In genomic region chr1:23801876-23802275, GRCh38 we compare ENCODE assay signal across 14 cellular contexts. TPM values are rescaled to one million over a fixed set of nuclear protein-coding genes. Genes with fewer than 3 reads are reported as not detected.
A peak's percentile ranks its signal among the peaks of the same experiment; 100 is the strongest.
DNase-seq lines count a peak whose midpoint lies in the region; ATAC-seq, FAIRE-seq and TF ChIP-seq lines count a peak whose summit lies in the region.
"Had no signal": no experiment of that assay in that cellular context is flagged by ENCODE, and none has a peak within 500 bp of the region (broad histone marks: within the 10 kb centered on the region; RNA-seq: fewer than 3 reads in every experiment).

No MANE protein-coding gene starts in this region.

- peaks cover 5% of the 10 kb centered on the region; the same call in 1 of the 2 replicates for H4K20me1 ChIP-seq in HepG2 (ENCODE audit: insufficient read depth, low read length)

- H3K27ac ChIP-seq in VCaP (peak overlapping the region; percentile 82), HepG2 (ENCODE audit: extremely low read length, insufficient read depth, low read length) (peak overlapping the region; percentile 95)

- no peak for TF ChIP-seq POLR2A in HepG2 (IDR thresholded peaks at IDR 0.05; ENCODE audit: insufficient read depth in 1 of 2, low read depth in 2 of 2, low read length in 2 of 2)

- peak overlapping the region; percentile 97 for H3K4me2 ChIP-seq in HepG2 (ENCODE audit: low read depth, low read length)

- no peak for DNase-seq in activated CD4-positive, alpha-beta T cell treated with anti-CD3 and anti-CD28 coated beads for 36 hours
- DNase-seq in activated CD4-positive, alpha-beta T cell treated with anti-CD3 and anti-CD28 coated beads for 4 hours: no peak
- DNase-seq in HepG2 (ENCODE audit: low spot score): no peak
- DNase-seq in stimulated activated naive CD8-positive, alpha-beta T cell treated with anti-CD3 and anti-CD28 coated beads, Interleukin-15, amount 100 ng/mL, for 72 hours: no peak
- no peak for DNase-seq in NAMALWA (ENCODE audit: low spot score)
- DNase-seq: left cardiac atrium; NCI-H1694 treated with DMSO at 0.1 percent for 48 hours; stimulated activated CD4-positive, alpha-beta T cell treated with anti-CD3 and anti-CD28 coated beads, Interleukin-15, amount 100 ng/mL, for 24 hours had no signal

- FAIRE-seq in HepG2 (lab: Jason Lieb, UNC): no peak
- FAIRE-seq: GM12892 had no signal

- no peaks in the 10 kb centered on the region for H3K9me3 ChIP-seq in HepG2 (ENCODE audit: low read length)
- H3K9me3 ChIP-seq: vagina had no signal

- peaks cover 12% of the 10 kb centered on the region for H3K36me3 Mint-ChIP-seq in activated CD4-positive, alpha-beta T cell treated with anti-CD3 and anti-CD28 coated beads for 36 hours (ENCODE audit: low read depth)

- TF ChIP-seq CTCF in VCaP (conservative IDR thresholded peaks at IDR 0.05): no peak
- no peak for TF ChIP-seq CTCF in HepG2 (CRISPR knock-in tag; IDR thresholded peaks at IDR 0.05)

- peaks cover 13% of the 10 kb centered on the region for H3K4me1 Mint-ChIP-seq in activated CD4-positive, alpha-beta T cell treated with anti-CD3 and anti-CD28 coated beads for 36 hours
- peaks cover 42% of the 10 kb centered on the region for H3K4me1 Mint-ChIP-seq in stimulated activated naive CD8-positive, alpha-beta T cell treated with anti-CD3 and anti-CD28 coated beads, Interleukin-15, amount 100 ng/mL, for 72 hours

- peaks cover 78% of the 10 kb centered on the region for H3K4me1 ChIP-seq in HepG2 (ENCODE audit: insufficient read depth, low read length)

- intact Hi-C loops in activated CD4-positive, alpha-beta T cell treated with anti-CD3 and anti-CD28 coated beads for 36 hours (cut with DNase I, micrococcal nuclease): loop anchor here in 1 of 2 experiments (10.0 kb wide), 1 partner anchor 153 kb away; the partner anchor contains the start of gene PNRC2
- intact Hi-C loops in HepG2 (cut with micrococcal nuclease; ENCODE audit: unreplicated experiment): loop anchor here (5.0 kb wide), 1 partner anchor 65 kb away; the partner anchor contains the start of gene FUCA1

- no TSS peak for BruUV-seq in HepG2 (replicated peaks; lab: Mats Ljungman, UMichigan)

- 57% methylated on average over 10 of the region's 10 CpGs for WGBS in HepG2 (ENCODE audit: low lambda C conversion rate)

- peak overlapping the region; percentile 86 for H3K4me3 Mint-ChIP-seq in activated CD4-positive, alpha-beta T cell treated with anti-CD3 and anti-CD28 coated beads for 36 hours
- H3K4me3 Mint-ChIP-seq in stimulated activated naive CD8-positive, alpha-beta T cell treated with anti-CD3 and anti-CD28 coated beads, Interleukin-15, amount 100 ng/mL, for 72 hours: peak overlapping the region; percentile 20 to 48

- no peaks in the 10 kb centered on the region for H3K27me3 Mint-ChIP-seq in activated CD4-positive, alpha-beta T cell treated with anti-CD3 and anti-CD28 coated beads for 36 hours
- no peaks in the 10 kb centered on the region for H3K27me3 Mint-ChIP-seq in stimulated activated naive CD8-positive, alpha-beta T cell treated with anti-CD3 and anti-CD28 coated beads, Interleukin-15, amount 100 ng/mL, for 72 hours

- no peaks in the 10 kb centered on the region for H3K9me3 Mint-ChIP-seq in activated CD4-positive, alpha-beta T cell treated with anti-CD3 and anti-CD28 coated beads for 36 hours (ENCODE audit: low read depth)
- H3K9me3 Mint-ChIP-seq in stimulated activated naive CD8-positive, alpha-beta T cell treated with anti-CD3 and anti-CD28 coated beads, Interleukin-15, amount 100 ng/mL, for 72 hours: no peaks in the 10 kb centered on the region

- TF ChIP-seq EP300 in HepG2 (IDR thresholded peaks at IDR 0.05; ENCODE audit: low read depth in 2 of 2, low read length in 2 of 2): no peak
- no peak for TF ChIP-seq EP300 in HepG2 (CRISPR knock-in tag; IDR thresholded peaks at IDR 0.05; ENCODE audit: borderline replicate concordance)

- no peak for TF ChIP-seq RAD21 in HepG2 (CRISPR knock-in tag; IDR thresholded peaks at IDR 0.05)

- POLR2A ChIA-PET in activated CD4-positive, alpha-beta T cell treated with anti-CD3 and anti-CD28 coated beads for 36 hours (lab: Charles Lee): interaction anchor here (0.6 to 2.1 kb wide), 2 partner anchors 9 to 102 kb away, joined by 3 to 4 read pairs; no protein-coding TSS in a partner anchor
- POLR2A ChIA-PET in HepG2 (lab: Yijun Ruan, JAX): interaction anchor here (0.5 to 10.9 kb wide), 10 partner anchors 9 to 115 kb away, joined by 3 to 154 read pairs (median 10); partner anchors contain the start of genes FUCA1, HMGCL, LYPLA2 and PITHD1

- H3K27ac Mint-ChIP-seq in activated CD4-positive, alpha-beta T cell treated with anti-CD3 and anti-CD28 coated beads for 36 hours: no peak overlapping the region
- no peak overlapping the region for H3K27ac Mint-ChIP-seq in stimulated activated naive CD8-positive, alpha-beta T cell treated with anti-CD3 and anti-CD28 coated beads, Interleukin-15, amount 100 ng/mL, for 72 hours

- no peak overlapping the region for H2AFZ ChIP-seq in HepG2 (ENCODE audit: low read length)

- CTCF ChIA-PET in activated CD4-positive, alpha-beta T cell treated with anti-CD3 and anti-CD28 coated beads for 36 hours (lab: Charles Lee): interaction anchor here (0.7 to 5.3 kb wide), 8 partner anchors 8 to 943 kb away, joined by 3 to 22 read pairs (median 4); partner anchors contain the start of genes CLIC4, HMGCL and PITHD1
- CTCF ChIA-PET in HepG2 (lab: Yijun Ruan, JAX; ENCODE audit: low intra/inter-chr PET ratio, low total read pairs): no interaction called here

- peak overlapping the region in 2 of 3 experiments; percentile 65 to 92; a peak in 3 of 6 replicates for H3K4me3 ChIP-seq in HepG2 (replicated peaks in 1 of 3; ENCODE audit: insufficient read depth in 1 of 3, low read depth in 2 of 3, low read length in 3 of 3)

- peaks cover 9% of the 10 kb centered on the region for H3K79me2 ChIP-seq in HepG2 (ENCODE audit: insufficient read depth, low read length)

- H3K9ac ChIP-seq in HepG2 (ENCODE audit: insufficient read depth, low read depth, low read length): peak overlapping the region; percentile 10; the same call in 1 of the 2 replicates

- peaks cover 4 to 20% of the 10 kb centered on the region in 2 experiments; a peak in 4 of 5 replicates for H3K36me3 ChIP-seq in HepG2 (replicated peaks in 1 of 2; ENCODE audit: control insufficient read depth in 1 of 2, insufficient read depth in 2 of 2, low read length in 2 of 2)

- in situ Hi-C loops in HepG2 (cut with HindIII; ENCODE audit: extremely low pct_ligation_motif_present, low pct_unique_long_range_greater_than_20kb): no loop called here

- H3K27me3 ChIP-seq in HepG2 (ENCODE audit: control insufficient read depth in 1 of 2, insufficient read depth in 2 of 2, low read length in 2 of 2): no peaks in the 10 kb centered on the region; a peak in 1 of 5 replicates
- H3K27me3 ChIP-seq: vagina had no signal

- no peak for ATAC-seq in activated CD4-positive, alpha-beta T cell treated with anti-CD3 and anti-CD28 coated beads for 36 hours
- ATAC-seq in HepG2: no peak
- no peak for ATAC-seq in stimulated activated naive CD8-positive, alpha-beta T cell treated with anti-CD3 and anti-CD28 coated beads, Interleukin-15, amount 100 ng/mL, for 72 hours
- no peak for ATAC-seq in HG03457 (IDR thresholded peaks at IDR 0.05; ENCODE audit: unreplicated experiment)
- no peak for ATAC-seq in HG03565 (IDR thresholded peaks at IDR 0.05; ENCODE audit: unreplicated experiment)
- ATAC-seq: esophagus mucosa, left cardiac atrium had no signal

RNA-seq across cellular contexts. Expression of gene GALE, which starts 1.3 kb away (rescaled TPM):
- total RNA-seq in activated CD4-positive, alpha-beta T cell treated with anti-CD3 and anti-CD28 coated beads for 36 hours: 10 to 100 TPM; 27.4 to 35.6 TPM
- total RNA-seq in HepG2 (2016; rRNA removed; fragmentation: Illumina TruSeq; extraction: Trizol): 85.2 and 86.6 TPM in 2 replicates
- total RNA-seq in HepG2 (2016; cell fraction: cytosol; rRNA removed; fragmentation: Illumina TruSeq; extraction: Trizol; ENCODE audit: low read depth): 19.0 and 24.8 TPM in 2 replicates
- 88.8 and 91.0 TPM in 2 replicates for total RNA-seq in HepG2 (2016; cell fraction: insoluble cytoplasmic fraction; rRNA removed; fragmentation: Illumina TruSeq; extraction: Trizol)
- total RNA-seq in HepG2 (2016; cell fraction: membrane; rRNA removed; fragmentation: Illumina TruSeq; extraction: Trizol): 28.1 and 32.1 TPM in 2 replicates
- 43.6 and 54.4 TPM in 2 replicates for total RNA-seq in HepG2 (2016; cell fraction: nucleus; rRNA removed; fragmentation: Illumina TruSeq; extraction: Trizol)
- polyA plus RNA-seq in HepG2 (2011; rRNA removed): 88.4 and 99.0 TPM in 2 replicates
- polyA plus RNA-seq in HepG2 (2011; cell fraction: cytosol; rRNA removed): 95.8 and 105 TPM in 2 replicates
- 168 and 180 TPM in 2 replicates for polyA plus RNA-seq in HepG2 (2011; cell fraction: nucleus; rRNA removed)
- polyA plus RNA-seq in HepG2 (2012): 46.4 and 46.8 TPM in 2 replicates
- 12.7 and 14.4 TPM in 2 replicates for polyA plus RNA-seq in HepG2 (2016; cell fraction: cytosol; fragmentation: Illumina TruSeq; extraction: Trizol; ENCODE audit: low read depth)
- polyA plus RNA-seq in HepG2 (2016; cell fraction: insoluble cytoplasmic fraction; fragmentation: Illumina TruSeq; extraction: Trizol; ENCODE audit: low read depth): 75.6 and 81.5 TPM in 2 replicates
- polyA plus RNA-seq in HepG2 (2016; cell fraction: membrane; fragmentation: Illumina TruSeq; extraction: Trizol; ENCODE audit: low read depth): 19.5 and 21.9 TPM in 2 replicates
- 96.1 and 107 TPM in 2 replicates for polyA plus RNA-seq in HepG2 (2016; cell fraction: nucleus; fragmentation: Illumina TruSeq; extraction: Trizol; ENCODE audit: insufficient read depth, low read depth)
- polyA minus RNA-seq in HepG2 (2011; rRNA and poly(A)+ RNA removed; ENCODE audit: low replicate concordance): 60.0 and 64.5 TPM in 2 replicates
- polyA minus RNA-seq in HepG2 (2011; cell fraction: cytosol; rRNA and poly(A)+ RNA removed): 19.9 and 28.0 TPM in 2 replicates
- 31.8 and 36.4 TPM in 2 replicates for polyA minus RNA-seq in HepG2 (2011; cell fraction: nucleus; rRNA and poly(A)+ RNA removed)

RNA-seq across cellular contexts. Expression of gene LYPLA2, which starts 10.9 kb away (rescaled TPM):
- total RNA-seq in activated CD4-positive, alpha-beta T cell treated with anti-CD3 and anti-CD28 coated beads for 36 hours: 10 to 100 TPM; 55.0 to 64.8 TPM
- total RNA-seq in HepG2 (2016; rRNA removed; fragmentation: Illumina TruSeq; extraction: Trizol): 73.2 and 90.3 TPM in 2 replicates
- 20.4 and 23.5 TPM in 2 replicates for total RNA-seq in HepG2 (2016; cell fraction: cytosol; rRNA removed; fragmentation: Illumina TruSeq; extraction: Trizol; ENCODE audit: low read depth)
- 74.2 and 88.0 TPM in 2 replicates for total RNA-seq in HepG2 (2016; cell fraction: insoluble cytoplasmic fraction; rRNA removed; fragmentation: Illumina TruSeq; extraction: Trizol)
- total RNA-seq in HepG2 (2016; cell fraction: membrane; rRNA removed; fragmentation: Illumina TruSeq; extraction: Trizol): 42.0 and 50.1 TPM in 2 replicates
- total RNA-seq in HepG2 (2016; cell fraction: nucleus; rRNA removed; fragmentation: Illumina TruSeq; extraction: Trizol): 32.9 and 38.9 TPM in 2 replicates
- 72.1 and 96.1 TPM in 2 replicates for polyA plus RNA-seq in HepG2 (2011; rRNA removed)
- polyA plus RNA-seq in HepG2 (2011; cell fraction: cytosol; rRNA removed): 70.6 and 104 TPM in 2 replicates
- 134 and 140 TPM in 2 replicates for polyA plus RNA-seq in HepG2 (2011; cell fraction: nucleus; rRNA removed)
- polyA plus RNA-seq in HepG2 (2012): 47.7 and 58.7 TPM in 2 replicates
- 28.9 and 30.0 TPM in 2 replicates for polyA plus RNA-seq in HepG2 (2016; cell fraction: cytosol; fragmentation: Illumina TruSeq; extraction: Trizol; ENCODE audit: low read depth)
- polyA plus RNA-seq in HepG2 (2016; cell fraction: insoluble cytoplasmic fraction; fragmentation: Illumina TruSeq; extraction: Trizol; ENCODE audit: low read depth): 113 and 115 TPM in 2 replicates
- 43.7 and 45.0 TPM in 2 replicates for polyA plus RNA-seq in HepG2 (2016; cell fraction: membrane; fragmentation: Illumina TruSeq; extraction: Trizol; ENCODE audit: low read depth)
- 67.4 and 74.9 TPM in 2 replicates for polyA plus RNA-seq in HepG2 (2016; cell fraction: nucleus; fragmentation: Illumina TruSeq; extraction: Trizol; ENCODE audit: insufficient read depth, low read depth)
- polyA minus RNA-seq in HepG2 (2011; rRNA and poly(A)+ RNA removed; ENCODE audit: low replicate concordance): 58.0 and 75.1 TPM in 2 replicates
- polyA minus RNA-seq in HepG2 (2011; cell fraction: cytosol; rRNA and poly(A)+ RNA removed): 39.7 and 48.1 TPM in 2 replicates
- 17.4 and 26.0 TPM in 2 replicates for polyA minus RNA-seq in HepG2 (2011; cell fraction: nucleus; rRNA and poly(A)+ RNA removed)

RNA-seq across cellular contexts. Expression of gene HMGCL, which starts 23.4 kb away (rescaled TPM):
- 10 to 100 TPM; 31.9 to 46.0 TPM for total RNA-seq in activated CD4-positive, alpha-beta T cell treated with anti-CD3 and anti-CD28 coated beads for 36 hours
- 21.3 and 30.0 TPM in 2 replicates for total RNA-seq in HepG2 (2016; rRNA removed; fragmentation: Illumina TruSeq; extraction: Trizol)
- total RNA-seq in HepG2 (2016; cell fraction: cytosol; rRNA removed; fragmentation: Illumina TruSeq; extraction: Trizol; ENCODE audit: low read depth): 6.9 and 9.1 TPM in 2 replicates
- total RNA-seq in HepG2 (2016; cell fraction: insoluble cytoplasmic fraction; rRNA removed; fragmentation: Illumina TruSeq; extraction: Trizol): 23.5 and 29.4 TPM in 2 replicates
- 8.9 and 9.2 TPM in 2 replicates for total RNA-seq in HepG2 (2016; cell fraction: membrane; rRNA removed; fragmentation: Illumina TruSeq; extraction: Trizol)
- total RNA-seq in HepG2 (2016; cell fraction: nucleus; rRNA removed; fragmentation: Illumina TruSeq; extraction: Trizol): 10.0 and 12.6 TPM in 2 replicates
- polyA plus RNA-seq in HepG2 (2011; rRNA removed): 41.4 and 48.7 TPM in 2 replicates
- 48.8 and 53.2 TPM in 2 replicates for polyA plus RNA-seq in HepG2 (2011; cell fraction: cytosol; rRNA removed)
- 21.0 and 23.2 TPM in 2 replicates for polyA plus RNA-seq in HepG2 (2011; cell fraction: nucleus; rRNA removed)
- 38.1 and 41.7 TPM in 2 replicates for polyA plus RNA-seq in HepG2 (2012)
- polyA plus RNA-seq in HepG2 (2016; cell fraction: cytosol; fragmentation: Illumina TruSeq; extraction: Trizol; ENCODE audit: low read depth): 3.6 and 4.1 TPM in 2 replicates
- polyA plus RNA-seq in HepG2 (2016; cell fraction: insoluble cytoplasmic fraction; fragmentation: Illumina TruSeq; extraction: Trizol; ENCODE audit: low read depth): 24.4 and 26.5 TPM in 2 replicates
- 5.5 and 6.2 TPM in 2 replicates for polyA plus RNA-seq in HepG2 (2016; cell fraction: membrane; fragmentation: Illumina TruSeq; extraction: Trizol; ENCODE audit: low read depth)
- polyA plus RNA-seq in HepG2 (2016; cell fraction: nucleus; fragmentation: Illumina TruSeq; extraction: Trizol; ENCODE audit: insufficient read depth, low read depth): 15.9 and 18.0 TPM in 2 replicates
- 10.6 and 40.6 TPM in 2 replicates for polyA minus RNA-seq in HepG2 (2011; rRNA and poly(A)+ RNA removed; ENCODE audit: low replicate concordance)
- polyA minus RNA-seq in HepG2 (2011; cell fraction: cytosol; rRNA and poly(A)+ RNA removed): 14.9 and 18.3 TPM in 2 replicates
- 16.9 and 25.7 TPM in 2 replicates for polyA minus RNA-seq in HepG2 (2011; cell fraction: nucleus; rRNA and poly(A)+ RNA removed)

RNA-seq across cellular contexts. Expression of gene PITHD1, which starts 23.7 kb away (rescaled TPM):
- total RNA-seq in activated CD4-positive, alpha-beta T cell treated with anti-CD3 and anti-CD28 coated beads for 36 hours: 10 to 100 TPM; 53.1 to 64.1 TPM
- total RNA-seq in HepG2 (2016; rRNA removed; fragmentation: Illumina TruSeq; extraction: Trizol): 37.3 and 44.9 TPM in 2 replicates
- 6.6 and 7.1 TPM in 2 replicates for total RNA-seq in HepG2 (2016; cell fraction: cytosol; rRNA removed; fragmentation: Illumina TruSeq; extraction: Trizol; ENCODE audit: low read depth)
- 39.7 and 44.6 TPM in 2 replicates for total RNA-seq in HepG2 (2016; cell fraction: insoluble cytoplasmic fraction; rRNA removed; fragmentation: Illumina TruSeq; extraction: Trizol)
- total RNA-seq in HepG2 (2016; cell fraction: membrane; rRNA removed; fragmentation: Illumina TruSeq; extraction: Trizol): 24.7 and 27.8 TPM in 2 replicates
- 21.3 and 22.5 TPM in 2 replicates for total RNA-seq in HepG2 (2016; cell fraction: nucleus; rRNA removed; fragmentation: Illumina TruSeq; extraction: Trizol)
- 26.6 and 28.0 TPM in 2 replicates for polyA plus RNA-seq in HepG2 (2011; rRNA removed)
- 17.4 and 25.5 TPM in 2 replicates for polyA plus RNA-seq in HepG2 (2011; cell fraction: cytosol; rRNA removed)
- polyA plus RNA-seq in HepG2 (2011; cell fraction: nucleus; rRNA removed): 12.1 and 20.0 TPM in 2 replicates
- 25.1 and 29.3 TPM in 2 replicates for polyA plus RNA-seq in HepG2 (2012)
- polyA plus RNA-seq in HepG2 (2016; cell fraction: cytosol; fragmentation: Illumina TruSeq; extraction: Trizol; ENCODE audit: low read depth): 6.4 and 7.2 TPM in 2 replicates
- polyA plus RNA-seq in HepG2 (2016; cell fraction: insoluble cytoplasmic fraction; fragmentation: Illumina TruSeq; extraction: Trizol; ENCODE audit: low read depth): 49.7 and 49.8 TPM in 2 replicates
- 20.1 and 20.8 TPM in 2 replicates for polyA plus RNA-seq in HepG2 (2016; cell fraction: membrane; fragmentation: Illumina TruSeq; extraction: Trizol; ENCODE audit: low read depth)
- polyA plus RNA-seq in HepG2 (2016; cell fraction: nucleus; fragmentation: Illumina TruSeq; extraction: Trizol; ENCODE audit: insufficient read depth, low read depth): 41.4 and 42.1 TPM in 2 replicates
- polyA minus RNA-seq in HepG2 (2011; rRNA and poly(A)+ RNA removed; ENCODE audit: low replicate concordance): 5.1 and 25.2 TPM in 2 replicates
- polyA minus RNA-seq in HepG2 (2011; cell fraction: cytosol; rRNA and poly(A)+ RNA removed): 3.8 and 5.5 TPM in 2 replicates
- polyA minus RNA-seq in HepG2 (2011; cell fraction: nucleus; rRNA and poly(A)+ RNA removed): 12.1 and 14.0 TPM in 2 replicates

RNA-seq across cellular contexts. Expression of gene ELOA, which starts 58.6 kb away (rescaled TPM):
- 10 to 100 TPM; 34.5 to 38.6 TPM for total RNA-seq in activated CD4-positive, alpha-beta T cell treated with anti-CD3 and anti-CD28 coated beads for 36 hours
- 28.5 and 36.3 TPM in 2 replicates for total RNA-seq in HepG2 (2016; rRNA removed; fragmentation: Illumina TruSeq; extraction: Trizol)
- 7.3 and 7.8 TPM in 2 replicates for total RNA-seq in HepG2 (2016; cell fraction: cytosol; rRNA removed; fragmentation: Illumina TruSeq; extraction: Trizol; ENCODE audit: low read depth)
- total RNA-seq in HepG2 (2016; cell fraction: insoluble cytoplasmic fraction; rRNA removed; fragmentation: Illumina TruSeq; extraction: Trizol): 27.5 and 30.2 TPM in 2 replicates
- 23.8 and 29.0 TPM in 2 replicates for total RNA-seq in HepG2 (2016; cell fraction: membrane; rRNA removed; fragmentation: Illumina TruSeq; extraction: Trizol)
- 16.4 and 21.2 TPM in 2 replicates for total RNA-seq in HepG2 (2016; cell fraction: nucleus; rRNA removed; fragmentation: Illumina TruSeq; extraction: Trizol)
- polyA plus RNA-seq in HepG2 (2011; rRNA removed): 14.2 and 14.8 TPM in 2 replicates
- 9.6 and 12.3 TPM in 2 replicates for polyA plus RNA-seq in HepG2 (2011; cell fraction: cytosol; rRNA removed)
- 10.0 and 12.4 TPM in 2 replicates for polyA plus RNA-seq in HepG2 (2011; cell fraction: nucleus; rRNA removed)
- 16.3 and 19.1 TPM in 2 replicates for polyA plus RNA-seq in HepG2 (2012)
- 11.2 and 13.3 TPM in 2 replicates for polyA plus RNA-seq in HepG2 (2016; cell fraction: cytosol; fragmentation: Illumina TruSeq; extraction: Trizol; ENCODE audit: low read depth)
- 33.1 and 41.5 TPM in 2 replicates for polyA plus RNA-seq in HepG2 (2016; cell fraction: insoluble cytoplasmic fraction; fragmentation: Illumina TruSeq; extraction: Trizol; ENCODE audit: low read depth)
- polyA plus RNA-seq in HepG2 (2016; cell fraction: membrane; fragmentation: Illumina TruSeq; extraction: Trizol; ENCODE audit: low read depth): 21.3 and 28.9 TPM in 2 replicates
- polyA plus RNA-seq in HepG2 (2016; cell fraction: nucleus; fragmentation: Illumina TruSeq; extraction: Trizol; ENCODE audit: insufficient read depth, low read depth): 32.1 and 36.1 TPM in 2 replicates
- polyA minus RNA-seq in HepG2 (2011; rRNA and poly(A)+ RNA removed; ENCODE audit: low replicate concordance): 9.7 and 21.5 TPM in 2 replicates
- 18.6 and 21.7 TPM in 2 replicates for polyA minus RNA-seq in HepG2 (2011; cell fraction: cytosol; rRNA and poly(A)+ RNA removed)
- 12.0 and 20.3 TPM in 2 replicates for polyA minus RNA-seq in HepG2 (2011; cell fraction: nucleus; rRNA and poly(A)+ RNA removed)
